In the genomic region with DNA sequence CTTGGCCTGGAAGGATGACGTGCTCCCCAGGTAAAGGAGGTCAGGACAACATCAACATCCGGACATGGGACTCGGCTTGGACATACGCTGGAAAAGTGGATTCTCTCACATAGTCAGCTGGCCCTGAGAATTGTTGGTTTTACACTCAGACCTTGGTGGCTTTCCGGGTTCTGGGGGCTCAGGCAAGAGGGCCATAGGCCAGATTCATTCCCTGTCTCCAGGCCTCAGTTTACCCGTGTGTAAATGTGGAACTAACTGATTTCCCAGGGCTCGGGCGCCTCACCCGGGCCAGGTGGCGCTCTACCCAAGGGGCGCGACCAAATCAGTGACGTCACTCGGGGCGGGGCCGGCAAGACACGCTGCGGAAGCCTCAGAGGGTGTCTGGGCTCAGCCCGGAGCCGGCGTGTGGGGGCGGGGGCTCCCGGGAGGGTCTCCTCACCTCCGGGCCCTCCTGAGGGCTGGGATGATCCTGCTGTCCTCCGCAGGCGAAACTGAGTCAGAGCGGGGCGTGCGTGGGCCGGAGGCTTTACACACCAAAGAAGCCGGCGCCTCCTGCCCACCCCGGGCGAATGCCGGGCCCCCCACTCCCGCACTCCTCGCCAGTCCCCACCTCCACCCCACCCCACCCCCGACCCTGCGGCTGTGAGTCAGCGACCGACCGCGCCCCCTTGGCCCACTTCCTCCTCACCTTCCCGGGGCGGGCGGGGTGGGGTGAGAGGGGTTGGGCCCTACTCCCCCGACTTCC, we compare ENCODE assay signal across 8 cellular contexts. TPM values are rescaled to one million over a fixed set of nuclear protein-coding genes. Genes with fewer than 3 reads are reported as not detected.
DNase-seq lines count a peak whose midpoint lies in the region; ATAC-seq, FAIRE-seq and TF ChIP-seq lines count a peak whose summit lies in the region.

No MANE protein-coding gene starts in this region.

- peaks cover 6% of the 10 kb centered on the region for H3K27me3 Mint-ChIP-seq in progenitor cell of endocrine pancreas

- DNase-seq in GM12891 (ENCODE audit: insufficient read length, low spot score) (peak; percentile 86), NCI-H1417 (lab: John Stamatoyannopoulos, UW) (peak; percentile 81 to 91 (median 88)), SW480 (ENCODE audit: low spot score) (peak; percentile 96), adipocyte (ENCODE audit: low read depth) (peak; percentile 96), left cardiac atrium (peak; percentile 96), progenitor cell of endocrine pancreas (ENCODE audit: low spot score, unreplicated experiment) (peak; percentile 87), ureter (ENCODE audit: low spot score) (peak; percentile 96)

- intact Hi-C loops in left cardiac atrium (cut with DNase I) = no loop called here

- H3K27ac Mint-ChIP-seq in progenitor cell of endocrine pancreas = peak overlapping the region; percentile 94

- peak overlapping the region; percentile 87 for H3K9ac ChIP-seq in adipocyte (ENCODE audit: low read length)

- H3K9me3 Mint-ChIP-seq in progenitor cell of endocrine pancreas (ENCODE audit: low read depth) = no peaks in the 10 kb centered on the region

- peak; percentile 52 for TF ChIP-seq CTCF in progenitor cell of endocrine pancreas (IDR thresholded peaks at IDR 0.05; ENCODE audit: unreplicated experiment)

- H3K36me3 ChIP-seq in adipocyte (ENCODE audit: control insufficient read depth, insufficient read depth, low read length, severe bottlenecking) = no peaks in the 10 kb centered on the region

- peak; percentile 95 for FAIRE-seq in GM12891 (lab: Jason Lieb, UNC)

- H3K4me1 ChIP-seq in adipocyte (ENCODE audit: control insufficient read depth, insufficient read depth, low read length) = peaks cover 13% of the 10 kb centered on the region

- H3K4me3 Mint-ChIP-seq in progenitor cell of endocrine pancreas (ENCODE audit: low read depth) = peak overlapping the region; percentile 92

- H3K9me3 ChIP-seq in adipocyte (ENCODE audit: control insufficient read depth, low read length) = no peaks in the 10 kb centered on the region

- H3K36me3 Mint-ChIP-seq in progenitor cell of endocrine pancreas (ENCODE audit: insufficient read depth) = no peaks in the 10 kb centered on the region

- no peaks in the 10 kb centered on the region for H3K27me3 ChIP-seq in adipocyte (replicated peaks; ENCODE audit: control insufficient read depth, insufficient read depth, low read length)

- 0 out of 2 replicates have a peak, but pooled peaks have one; percentile 37 for TF ChIP-seq POLR2A in GM12891 (IDR thresholded peaks at IDR 0.05; ENCODE audit: low read depth, low read length)

- peaks cover 10% of the 10 kb centered on the region for H3K4me1 Mint-ChIP-seq in progenitor cell of endocrine pancreas (ENCODE audit: low read depth)

- peak; percentile 75 for ATAC-seq in HG02798 (IDR thresholded peaks at IDR 0.05; ENCODE audit: poor library complexity, unreplicated experiment)
- ATAC-seq in left cardiac atrium = peak; percentile 82 to 86

- H3K4me3 ChIP-seq in adipocyte (ENCODE audit: low read length) = peak overlapping the region; percentile 90

TF ChIP-seq in GM12891, 5 proteins besides CTCF, POLR2A, EP300 and RAD21:
- TF ChIP-seq POU2F2 (IDR thresholded peaks at IDR 0.05; ENCODE audit: low read depth, low read length) (no peak), POLR2AphosphoS5 (IDR thresholded peaks at IDR 0.05; ENCODE audit: low read depth, low read length) (0 out of 2 replicates have a peak, but pooled peaks have one; percentile 32), PAX5 (IDR thresholded peaks at IDR 0.05; ENCODE audit: insufficient read depth, low read length, severe bottlenecking) (peak; percentile 43), SPI1 (IDR thresholded peaks at IDR 0.05; ENCODE audit: low read depth, low read length) (no peak; the same call in 1 of the 2 replicates)

RNA-seq across cellular contexts. Expression of gene VASP, which starts 0.9 kb away (rescaled TPM):
- 65.6 TPM for polyA plus RNA-seq in GM12891 (2012; ENCODE audit: low read depth, missing spikeins)
- total RNA-seq in left cardiac atrium (10 to 100 TPM; 48.4 to 91.7 TPM), progenitor cell of endocrine pancreas (93.4 and 94.9 TPM in 2 replicates), ureter (90.1 TPM)

RNA-seq across cellular contexts. Expression of gene PPM1N, which starts 8.2 kb away (rescaled TPM):
- 1.4 TPM for polyA plus RNA-seq in GM12891 (2012; ENCODE audit: low read depth, missing spikeins)
- total RNA-seq in left cardiac atrium (1 to 10 TPM in 1 of 2 donors, under 1 TPM in 1; 0.47 to 1.0 TPM), progenitor cell of endocrine pancreas (0.62 TPM in 1 of 2 replicates, not detected in the other), ureter (1.4 TPM)

RNA-seq across cellular contexts. Expression of gene RTN2, which starts 9.6 kb away (rescaled TPM):
- 5.6 TPM for polyA plus RNA-seq in GM12891 (2012; ENCODE audit: low read depth, missing spikeins)
- total RNA-seq in left cardiac atrium (10 to 100 TPM; 13.0 to 16.3 TPM), progenitor cell of endocrine pancreas (17.9 and 21.6 TPM in 2 replicates), ureter (5.8 TPM)

RNA-seq across cellular contexts. Expression of gene FOSB, which starts 38.6 kb away (rescaled TPM):
- polyA plus RNA-seq in GM12891 (2012; ENCODE audit: low read depth, missing spikeins) = 6.5 TPM
- total RNA-seq in left cardiac atrium (1 to 10 TPM; 1.5 to 5.5 TPM), progenitor cell of endocrine pancreas (5.3 and 7.3 TPM in 2 replicates), ureter (1.5 TPM)

Comparison
In these comparisons a context has a peak if more than half of its experiments do, and no peak if none do; other contexts are left out.
1. Peak in every context shown above with its lines: DNase-seq, ATAC-seq and H3K4me3 ChIP-seq.